21 cellular contexts compared by ENCODE assay signal in the genomic region with DNA sequence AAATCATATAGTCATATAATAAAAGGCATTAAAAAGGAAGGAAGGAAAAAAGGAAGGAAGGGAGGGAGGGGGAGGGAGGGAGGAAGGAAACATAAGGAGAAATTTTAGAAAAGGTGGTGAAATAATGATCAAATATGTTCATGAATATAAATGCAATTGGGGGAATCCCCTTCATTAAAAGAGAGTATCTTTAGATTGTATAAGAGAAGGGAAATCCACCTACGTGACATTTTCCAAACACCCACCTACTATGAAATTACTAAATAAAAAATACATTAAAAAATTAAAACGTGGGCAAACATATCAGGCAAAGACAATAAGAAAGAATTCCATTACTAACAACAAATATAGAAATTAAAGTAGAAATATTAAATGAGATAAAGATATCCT.
A peak's percentile ranks its signal among the peaks of the same experiment; 100 is the strongest.
DNase-seq lines count a peak whose midpoint lies in the region; ATAC-seq, FAIRE-seq and TF ChIP-seq lines count a peak whose summit lies in the region.
"Had no signal": no experiment of that assay in that cellular context is flagged by ENCODE, and none has a peak within 500 bp of the region (broad histone marks: within the 10 kb centered on the region; RNA-seq: fewer than 3 reads in every experiment).

No MANE protein-coding gene starts in this region.

- BruUV-seq in HepG2 (replicated peaks; lab: Mats Ljungman, UMichigan) = no TSS peak

- no peak overlapping the region for H3K9ac ChIP-seq in HepG2 (ENCODE audit: insufficient read depth, low read depth, low read length)
- H3K9ac ChIP-seq in kidney (ENCODE audit: low read length in 2 of 2) = no peak overlapping the region
- H3K9ac ChIP-seq: BLaER1 treated with 17β-estradiol and CSF1 and Interleukin-3, amounts not matched to agents 10 nM and 100 nM had no signal

- no peaks in the 10 kb centered on the region for H3K36me3 ChIP-seq in HepG2 (replicated peaks in 1 of 2; ENCODE audit: control insufficient read depth in 1 of 2, insufficient read depth in 2 of 2, low read length in 2 of 2)
- H3K36me3 ChIP-seq in right lobe of liver = no peaks in the 10 kb centered on the region
- H3K36me3 ChIP-seq in kidney (ENCODE audit: control insufficient read depth in 1 of 2, insufficient read depth in 2 of 2, low read length in 2 of 2) = no peaks in the 10 kb centered on the region
- H3K36me3 ChIP-seq in psoas muscle (ENCODE audit: insufficient read depth in 1 of 2, low read depth in 1 of 2) = no peaks in the 10 kb centered on the region
- H3K36me3 ChIP-seq: BLaER1 treated with 17β-estradiol and CSF1 and Interleukin-3, amounts not matched to agents 10 nM and 100 nM had no signal

- no peak overlapping the region for H3K4me2 ChIP-seq in HepG2 (ENCODE audit: low read depth, low read length)
- H3K4me2 ChIP-seq: A549; BLaER1 treated with 17β-estradiol and CSF1 and Interleukin-3, amounts not matched to agents 10 nM and 100 nM had no signal

- no peaks in the 10 kb centered on the region for H3K79me2 ChIP-seq in HepG2 (ENCODE audit: insufficient read depth, low read length)

- FAIRE-seq in HepG2 (lab: Jason Lieb, UNC) (no peak), endometrium (lab: Jason Lieb, UNC) (peak; percentile 53), kidney (lab: Jason Lieb, UNC) (peak; percentile 64)
- FAIRE-seq: A549, D721Med, G401.6, GM12891, GM19239 had no signal

- H3K9me3 ChIP-seq in HepG2 (ENCODE audit: low read length) (no peaks in the 10 kb centered on the region), right lobe of liver (no peaks in the 10 kb centered on the region), kidney (ENCODE audit: control insufficient read depth in 1 of 2, low read length in 2 of 2) (no peaks in the 10 kb centered on the region), psoas muscle (no peaks in the 10 kb centered on the region)
- H3K9me3 ChIP-seq: BLaER1 treated with 17β-estradiol and CSF1 and Interleukin-3, amounts not matched to agents 10 nM and 100 nM had no signal

- H3K27me3 ChIP-seq in HepG2 (ENCODE audit: control insufficient read depth in 1 of 2, insufficient read depth in 2 of 2, low read length in 2 of 2) = no peaks in the 10 kb centered on the region
- no peaks in the 10 kb centered on the region for H3K27me3 ChIP-seq in right lobe of liver
- H3K27me3 ChIP-seq in psoas muscle (ENCODE audit: insufficient read depth in 3 of 3, low read length in 2 of 3) = peaks cover 0 to 6% (median 2%) of the 10 kb centered on the region in 3 donors
- H3K27me3 ChIP-seq: BLaER1 treated with 17β-estradiol and CSF1 and Interleukin-3, amounts not matched to agents 10 nM and 100 nM had no signal

- H2AFZ ChIP-seq in HepG2 (ENCODE audit: low read length) = no peak overlapping the region

- H3K27ac ChIP-seq in HepG2 (ENCODE audit: extremely low read length, insufficient read depth, low read length) (no peak overlapping the region), right lobe of liver (no peak overlapping the region), kidney (ENCODE audit: low read depth in 2 of 2, low read length in 2 of 2) (no peak overlapping the region), psoas muscle (no peak overlapping the region)
- H3K27ac ChIP-seq: 22Rv1; BLaER1 treated with 17β-estradiol and CSF1 and Interleukin-3, amounts not matched to agents 10 nM and 100 nM; C4-2B had no signal

- TF ChIP-seq RAD21 in HepG2 (CRISPR knock-in tag; IDR thresholded peaks at IDR 0.05) = no peak

- CTCF ChIA-PET in HepG2 (lab: Yijun Ruan, JAX; ENCODE audit: low intra/inter-chr PET ratio, low total read pairs) = no interaction called here

- 10% methylated on average over 2 of the region's 2 CpGs for WGBS in HepG2 (ENCODE audit: low lambda C conversion rate)
- WGBS in right lobe of liver (ENCODE audit: insufficient coverage, low coverage, low lambda C conversion rate, missing lambda C conversion rate) = 41% methylated on average over 2 of the region's 2 CpGs
- WGBS in psoas muscle, 3 donors = 64 to 81% (median 81%) methylated on average over 2 of the region's 2 CpGs

- H4K20me1 ChIP-seq in HepG2 (ENCODE audit: insufficient read depth, low read length) = no peaks in the 10 kb centered on the region; the same call in 1 of the 2 replicates
- H4K20me1 ChIP-seq: BLaER1 treated with 17β-estradiol and CSF1 and Interleukin-3, amounts not matched to agents 10 nM and 100 nM had no signal

- TF ChIP-seq EP300 in HepG2 (IDR thresholded peaks at IDR 0.05; ENCODE audit: low read depth in 2 of 2, low read length in 2 of 2) (no peak), HepG2 (CRISPR knock-in tag; IDR thresholded peaks at IDR 0.05; ENCODE audit: borderline replicate concordance) (no peak)

- ATAC-seq in HepG2 (no peak), right lobe of liver (no peak), psoas muscle (no peak)
- ATAC-seq: A549; CD8-positive, alpha-beta T cell had no signal

- POLR2A ChIA-PET in HepG2 (lab: Yijun Ruan, JAX) = no interaction called here

- DNase-seq in HepG2 (ENCODE audit: low spot score) = no peak
- no peak for DNase-seq in right lobe of liver
- DNase-seq in kidney = no peak
- no peak for DNase-seq in stimulated activated CD4-positive, alpha-beta T cell treated with anti-CD3 and anti-CD28 coated beads, Interleukin-4, amount 100 ng/mL, for 4 hours
- DNase-seq in psoas muscle = no peak
- DNase-seq: AML-193; Caco-2; Calu3; CD4-positive, alpha-beta T cell; CD8-positive, alpha-beta T cell; DMS79 treated with DMSO at 0.1 percent for 48 hours; GF-D8 had no signal

- H3K4me1 ChIP-seq in HepG2 (ENCODE audit: insufficient read depth, low read length) = peaks cover 15% of the 10 kb centered on the region; the same call in 1 of the 2 replicates
- no peaks in the 10 kb centered on the region for H3K4me1 ChIP-seq in right lobe of liver
- H3K4me1 ChIP-seq in kidney (ENCODE audit: control insufficient read depth in 1 of 2, insufficient read depth in 1 of 2, low read depth in 1 of 2, low read length in 2 of 2) = peaks cover 0 to 2% of the 10 kb centered on the region in 2 donors
- no peaks in the 10 kb centered on the region for H3K4me1 ChIP-seq in psoas muscle
- H3K4me1 ChIP-seq: BLaER1 treated with 17β-estradiol and CSF1 and Interleukin-3, amounts not matched to agents 10 nM and 100 nM had no signal

- TF ChIP-seq POLR2A in HepG2 (IDR thresholded peaks at IDR 0.05; ENCODE audit: insufficient read depth in 1 of 2, low read depth in 2 of 2, low read length in 2 of 2) = no peak
- no peak for TF ChIP-seq POLR2A in right lobe of liver (IDR thresholded peaks at IDR 0.05)

- no peak overlapping the region for H3K4me3 ChIP-seq in HepG2 (replicated peaks in 1 of 3; ENCODE audit: insufficient read depth in 1 of 3, low read depth in 2 of 3, low read length in 3 of 3)
- H3K4me3 ChIP-seq in right lobe of liver = no peak overlapping the region
- no peak overlapping the region for H3K4me3 ChIP-seq in kidney (ENCODE audit: low read length in 2 of 2)
- H3K4me3 ChIP-seq in psoas muscle = no peak overlapping the region
- H3K4me3 ChIP-seq: A549; BLaER1 treated with 17β-estradiol and CSF1 and Interleukin-3, amounts not matched to agents 10 nM and 100 nM had no signal

- TF ChIP-seq CTCF in HepG2 (CRISPR knock-in tag; IDR thresholded peaks at IDR 0.05) (no peak), right lobe of liver (IDR thresholded peaks at IDR 0.05) (no peak), kidney (IDR thresholded peaks at IDR 0.05; ENCODE audit: borderline replicate concordance, extremely low read depth, insufficient read depth) (no peak), psoas muscle (IDR thresholded peaks at IDR 0.05) (no peak)

- in situ Hi-C loops in HepG2 (cut with HindIII; ENCODE audit: extremely low pct_ligation_motif_present, low pct_unique_long_range_greater_than_20kb) = loop anchor here (25.0 kb wide), 1 partner anchor 1545 kb away; no protein-coding TSS in a partner anchor

- intact Hi-C loops in HepG2 (cut with micrococcal nuclease; ENCODE audit: unreplicated experiment) (no loop called here), right lobe of liver (cut with DNase I) (no loop called here), kidney (cut with DNase I) (no loop called here), psoas muscle (cut with DNase I) (no loop called here)

TF ChIP-seq in HepG2, 621 proteins besides CTCF, POLR2A, EP300 and RAD21:
- TF ChIP-seq HNRNPK (IDR thresholded peaks at IDR 0.05; ENCODE audit: low read depth, low read length, poor library complexity, severe bottlenecking) (peak; percentile 95), ZNF747 (CRISPR knock-in tag; IDR thresholded peaks at IDR 0.05; ENCODE audit: borderline replicate concordance) (no peak)
